ENCODE assay signal across 23 cellular contexts in the genomic region with DNA sequence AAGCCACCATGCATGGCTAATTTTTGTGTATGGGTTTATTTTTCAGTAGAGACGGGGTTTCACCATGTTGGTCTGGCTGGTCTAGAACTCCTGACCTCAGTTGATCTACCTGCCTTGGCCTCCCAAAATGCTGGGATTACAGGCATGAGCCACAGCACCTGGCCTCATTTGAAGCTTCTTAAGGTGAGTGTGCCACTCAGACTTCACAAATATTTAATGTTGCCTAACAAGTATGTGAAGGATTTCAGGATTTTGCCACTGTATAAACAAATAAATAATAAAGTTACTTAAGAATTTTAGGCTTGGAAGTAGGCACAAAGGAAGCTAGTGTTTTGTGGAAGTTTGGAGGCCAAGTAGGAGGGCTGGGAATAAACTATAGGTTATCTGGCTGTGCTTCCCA.
DNase-seq lines count a peak whose midpoint lies in the region; ATAC-seq and TF ChIP-seq lines count a peak whose summit lies in the region.
"Had no signal": no experiment of that assay in that cellular context is flagged by ENCODE, and none has a peak within 500 bp of the region (broad histone marks: within the 10 kb centered on the region; RNA-seq: fewer than 3 reads in every experiment).

No MANE protein-coding gene starts in this region.

- WGBS in heart right ventricle, 2 donors: 90 to 93% methylated on average over 1 of the region's 1 CpG
- no CpG with 5 or more reads among the region's 1 CpG for whole genome bisulfite sequencing in mammary epithelial cell (ENCODE audit: low coverage, missing lambda C conversion rate)

- no peaks in the 10 kb centered on the region for H3K9me3 ChIP-seq in heart right ventricle
- H3K9me3 ChIP-seq in right atrium auricular region: no peaks in the 10 kb centered on the region
- no peaks in the 10 kb centered on the region for H3K9me3 ChIP-seq in upper lobe of right lung
- H3K9me3 ChIP-seq in mammary epithelial cell (replicated peaks; ENCODE audit: insufficient read depth, low read length): no peaks in the 10 kb centered on the region
- H3K9me3 ChIP-seq: BE2C, BLaER1 had no signal

- H3K36me3 ChIP-seq in heart right ventricle (no peaks in the 10 kb centered on the region), right atrium auricular region (no peaks in the 10 kb centered on the region), upper lobe of right lung (no peaks in the 10 kb centered on the region), mammary epithelial cell (ENCODE audit: insufficient read depth, low read length) (no peaks in the 10 kb centered on the region)
- H3K36me3 ChIP-seq: BE2C, BLaER1 had no signal

- H3K4me1 ChIP-seq in heart right ventricle (peaks cover 0 to 17% (median 4%) of the 10 kb centered on the region in 9 donors), right atrium auricular region (peaks cover 0 to 20% of the 10 kb centered on the region in 2 donors), upper lobe of right lung (no peaks in the 10 kb centered on the region), mammary epithelial cell (ENCODE audit: insufficient read depth, low read length) (no peaks in the 10 kb centered on the region)
- H3K4me1 ChIP-seq: BE2C, BLaER1 had no signal

- H3K79me2 ChIP-seq in mammary epithelial cell (ENCODE audit: insufficient read depth, low read length): no peaks in the 10 kb centered on the region

- TF ChIP-seq CTCF in heart right ventricle (IDR thresholded peaks at IDR 0.05): no peak
- no peak for TF ChIP-seq CTCF in right atrium auricular region (IDR thresholded peaks at IDR 0.05)
- TF ChIP-seq CTCF in upper lobe of right lung (IDR thresholded peaks at IDR 0.05): no peak
- TF ChIP-seq CTCF in mammary epithelial cell (conservative IDR thresholded peaks at IDR 0.05 in 1 of 2, IDR thresholded peaks at IDR 0.05 in 1 of 2; ENCODE audit: extremely low read depth in 1 of 2, insufficient read depth in 1 of 2, low read depth in 1 of 2, low read length in 2 of 2): no peak

- DNase-seq in heart right ventricle (no peak), Right ventricle myocardium inferior (ENCODE audit: missing footprints) (no peak), right atrium auricular region (ENCODE audit: low spot score) (no peak), Right ventricle myocardium superior (no peak), upper lobe of right lung (no peak), mammary epithelial cell (no peak)
- DNase-seq: 8988T; ACHN; BE2C; C1 segment of cervical spinal cord; CD4-positive, alpha-beta memory T cell; CD4-positive, CD25-positive, alpha-beta regulatory T cell; CD8-positive, alpha-beta memory T cell; COR-L47; DMS 273 treated with DMSO at 0.1 percent for 48 hours; DMS153; DMS53; DMS79; DND-41; EL; GDM1 had no signal

- intact Hi-C loops in heart right ventricle (cut with DNase I): loop anchor here in 4 of 10 donors (5.0 to 10.0 kb wide), 4 partner anchors 51 to 121 kb away; no protein-coding TSS in a partner anchor
- intact Hi-C loops in Right ventricle myocardium inferior (cut with DNase I): loop anchor here (5.0 kb wide), 1 partner anchor 73 kb away; the partner anchor contains the start of gene FGF12
- intact Hi-C loops in Right ventricle myocardium superior (cut with DNase I): loop anchor here (10.0 kb wide), 1 partner anchor 71 kb away; the partner anchor contains the start of gene FGF12
- intact Hi-C loops in upper lobe of right lung (cut with DNase I): no loop called here
- intact Hi-C loops in mammary epithelial cell (cut with micrococcal nuclease): no loop called here

- H3K4me3 ChIP-seq in heart right ventricle (no peak overlapping the region), right atrium auricular region (no peak overlapping the region), upper lobe of right lung (no peak overlapping the region), mammary epithelial cell (replicated peaks in 1 of 3; ENCODE audit: insufficient read depth in 1 of 3, low read depth in 2 of 3, low read length in 3 of 3) (no peak overlapping the region)
- H3K4me3 ChIP-seq: BLaER1, GM12878 had no signal

- H3K4me2 ChIP-seq in mammary epithelial cell (ENCODE audit: insufficient read depth, low read depth, low read length): no peak overlapping the region
- H3K4me2 ChIP-seq: BLaER1 had no signal

- ATAC-seq in heart right ventricle: no peak
- ATAC-seq in Right ventricle myocardium inferior: no peak
- ATAC-seq in Right ventricle myocardium superior (ENCODE audit: poor library complexity): no peak
- ATAC-seq in upper lobe of right lung: peak; percentile 32
- ATAC-seq: GM12878 had no signal

- in situ Hi-C loops in mammary epithelial cell (cut with MboI; ENCODE audit: low sequenced_read_pairs in 2 of 2): no loop called here

- H3K27ac ChIP-seq in heart right ventricle: peak overlapping the region in 7 of 10 donors; percentile 23 to 74 (median 68)
- H3K27ac ChIP-seq in right atrium auricular region: peak overlapping the region; percentile 39 to 85
- no peak overlapping the region for H3K27ac ChIP-seq in upper lobe of right lung
- no peak overlapping the region for H3K27ac ChIP-seq in mammary epithelial cell (ENCODE audit: insufficient read depth, low read depth, low read length)
- H3K27ac ChIP-seq: BLaER1 had no signal

- dilution Hi-C loops in mammary epithelial cell (cut with HindIII; ENCODE audit: low sequenced_read_pairs): no loop called here

- CTCF ChIA-PET in mammary epithelial cell (lab: Charles Lee; ENCODE audit: low non-redundant PET): no interaction called here

- no peaks in the 10 kb centered on the region for H3K27me3 ChIP-seq in heart right ventricle
- H3K27me3 ChIP-seq in right atrium auricular region: no peaks in the 10 kb centered on the region
- no peaks in the 10 kb centered on the region for H3K27me3 ChIP-seq in upper lobe of right lung
- no peaks in the 10 kb centered on the region for H3K27me3 ChIP-seq in mammary epithelial cell (ENCODE audit: insufficient read depth, low read length)
- H3K27me3 ChIP-seq: BE2C, BLaER1 had no signal

- H4K20me1 ChIP-seq in mammary epithelial cell (ENCODE audit: insufficient read depth, low read length): no peaks in the 10 kb centered on the region
- H4K20me1 ChIP-seq: BLaER1 had no signal

- H3K9ac ChIP-seq in mammary epithelial cell (ENCODE audit: insufficient read depth, low read length): no peak overlapping the region
- H3K9ac ChIP-seq: BLaER1 had no signal

- BruUV-seq in mammary epithelial cell (replicated peaks; lab: Mats Ljungman, UMichigan): no TSS peak

- H2AFZ ChIP-seq in mammary epithelial cell (ENCODE audit: low read depth, low read length): no peak overlapping the region

Comparison
In these comparisons a context has a peak if more than half of its experiments do, and no peak if none do; other contexts are left out.
1. H3K27ac ChIP-seq: peak in heart right ventricle (7 of 10) and right atrium auricular region (2 of 2); none in upper lobe of right lung (single experiment) and mammary epithelial cell (single experiment).
2. intact Hi-C loops: an anchor here in Right ventricle myocardium inferior (5.0 kb wide) and Right ventricle myocardium superior (10.0 kb wide); none called in upper lobe of right lung and mammary epithelial cell.